Comparison of ENCODE assay signal across 11 cellular contexts in genomic region chr5:160926428-160926827, GRCh38.
DNase-seq lines count a peak whose midpoint lies in the region; ATAC-seq and TF ChIP-seq lines count a peak whose summit lies in the region.
"Had no signal": no experiment of that assay in that cellular context is flagged by ENCODE, and none has a peak within 500 bp of the region (broad histone marks: within the 10 kb centered on the region; RNA-seq: fewer than 3 reads in every experiment).

No MANE protein-coding gene starts in this region.

- no peaks in the 10 kb centered on the region for H3K4me1 Mint-ChIP-seq in natural killer cell treated with Interleukin-12 subunit alpha and Interleukin-12 subunit beta and Interleukin-15 and Interleukin-18, amount 100 ng/mL, for 72 hours (ENCODE audit: low read depth in 2 of 2)

- H3K36me3 ChIP-seq in transverse colon, result no peaks in the 10 kb centered on the region

- in situ Hi-C loops in transverse colon (cut with MboI; ENCODE audit: low pct_ligation_motif_present in 1 of 4, low pct_unique_long_range_greater_than_20kb in 1 of 4, low sequenced_read_pairs in 3 of 4), result no loop called here

- H3K27ac ChIP-seq in transverse colon, result peak overlapping the region in 3 of 4 donors; percentile 32 to 52 (median 47)
- H3K27ac ChIP-seq: KMS-11 had no signal

- intact Hi-C loops in transverse colon (cut with DNase I; ENCODE audit: low total_unique reads), result no loop called here

- no peak for TF ChIP-seq EP300 in transverse colon (IDR thresholded peaks at IDR 0.05; ENCODE audit: low read depth)

- H3K4me1 ChIP-seq in transverse colon, result peaks cover 3 to 51% (median 24%) of the 10 kb centered on the region in 4 donors

- peaks cover 6% of the 10 kb centered on the region for H3K9me3 Mint-ChIP-seq in natural killer cell treated with Interleukin-12 subunit alpha and Interleukin-12 subunit beta and Interleukin-15 and Interleukin-18, amount 100 ng/mL, for 72 hours

- no peaks in the 10 kb centered on the region for H3K27me3 ChIP-seq in transverse colon

- 8 to 16% methylated on average over 5 to 6 of the region's 6 CpGs for WGBS in transverse colon (ENCODE audit: low coverage in 1 of 2), 2 donors

- peak; percentile 5 for DNase-seq in NCI-H82 (lab: John Stamatoyannopoulos, UW)
- DNase-seq in NCI-H82 treated with DMSO at 0.1 percent for 48 hours (lab: John Stamatoyannopoulos, UW; ENCODE audit: unreplicated experiment), result no peak
- peak; percentile 53 for DNase-seq in NCI-H510A (lab: John Stamatoyannopoulos, UW)
- peak; percentile 83 for DNase-seq in transverse colon
- DNase-seq in AG08396 (ENCODE audit: low spot score), result no peak
- no peak for DNase-seq in natural killer cell treated with Interleukin-12 subunit alpha and Interleukin-12 subunit beta and Interleukin-15 and Interleukin-18, amount 100 ng/mL, for 72 hours (ENCODE audit: low spot score)
- DNase-seq in NCI-H2227 treated with DMSO at 0.1 percent for 48 hours (lab: John Stamatoyannopoulos, UW), result no peak
- DNase-seq: SK-N-SH; stimulated activated CD4-positive, alpha-beta T cell treated with anti-CD3 and anti-CD28 coated beads, Interleukin-4, amount 100 ng/mL, for 1 hour had no signal

- no peak for TF ChIP-seq POLR2A in transverse colon (IDR thresholded peaks at IDR 0.05)

- H3K4me3 Mint-ChIP-seq in natural killer cell treated with Interleukin-12 subunit alpha and Interleukin-12 subunit beta and Interleukin-15 and Interleukin-18, amount 100 ng/mL, for 72 hours, result no peak overlapping the region

- H3K27ac Mint-ChIP-seq in natural killer cell treated with Interleukin-12 subunit alpha and Interleukin-12 subunit beta and Interleukin-15 and Interleukin-18, amount 100 ng/mL, for 72 hours, result no peak overlapping the region

- H3K27me3 Mint-ChIP-seq in natural killer cell treated with Interleukin-12 subunit alpha and Interleukin-12 subunit beta and Interleukin-15 and Interleukin-18, amount 100 ng/mL, for 72 hours, result no peaks in the 10 kb centered on the region

- no peaks in the 10 kb centered on the region for H3K9me3 ChIP-seq in transverse colon
- H3K9me3 ChIP-seq: SK-N-SH had no signal

- TF ChIP-seq CTCF in transverse colon (IDR thresholded peaks at IDR 0.05), result no peak

- no peak overlapping the region for H3K4me3 ChIP-seq in transverse colon

- peak; percentile 35 for ATAC-seq in esophagus mucosa
- ATAC-seq in natural killer cell treated with Interleukin-12 subunit alpha and Interleukin-12 subunit beta and Interleukin-15 and Interleukin-18, amount 100 ng/mL, for 72 hours, result no peak

- no peaks in the 10 kb centered on the region for H3K36me3 Mint-ChIP-seq in natural killer cell treated with Interleukin-12 subunit alpha and Interleukin-12 subunit beta and Interleukin-15 and Interleukin-18, amount 100 ng/mL, for 72 hours

Comparison
In these comparisons a context has a peak if more than half of its experiments do, and no peak if none do; other contexts are left out.
1. DNase-seq: peak in NCI-H82 (single experiment), NCI-H510A (single experiment) and transverse colon (single experiment); none in NCI-H82 treated with DMSO at 0.1 percent for 48 hours (single experiment), AG08396 (single experiment), natural killer cell treated with Interleukin-12 subunit alpha and Interleukin-12 subunit beta and Interleukin-15 and Interleukin-18, amount 100 ng/mL, for 72 hours (single experiment) and NCI-H2227 treated with DMSO at 0.1 percent for 48 hours (single experiment).